ENCODE assay signal across 9 cellular contexts in genomic region chr6:30727920-30728605, GRCh38. TPM values are rescaled to one million over a fixed set of nuclear protein-coding genes. Genes with fewer than 3 reads are reported as not detected.
DNase-seq lines count a peak whose midpoint lies in the region; ATAC-seq and TF ChIP-seq lines count a peak whose summit lies in the region.
"Had no signal": no experiment of that assay in that cellular context is flagged by ENCODE, and none has a peak within 500 bp of the region (broad histone marks: within the 10 kb centered on the region; RNA-seq: fewer than 3 reads in every experiment).

No MANE protein-coding gene starts in this region.

- peaks cover 35% of the 10 kb centered on the region for H3K36me3 Mint-ChIP-seq in osteocyte (ENCODE audit: unreplicated experiment)

- ATAC-seq in GM21737 (IDR thresholded peaks at IDR 0.05; ENCODE audit: unreplicated experiment), result no peak

- no peaks in the 10 kb centered on the region for H3K27me3 ChIP-seq in brain microvascular endothelial cell (replicated peaks)

- H3K27ac ChIP-seq in brain microvascular endothelial cell, result peak overlapping the region; percentile 8

- no peaks in the 10 kb centered on the region for H3K9me3 Mint-ChIP-seq in osteocyte (ENCODE audit: unreplicated experiment)

- DNase-seq in DMS53 (lab: John Stamatoyannopoulos, UW) (peak; percentile 31), DMS53 treated with DMSO at 0.1 percent for 48 hours (lab: John Stamatoyannopoulos, UW; ENCODE audit: unreplicated experiment) (no peak), MV-4-11 (lab: John Stamatoyannopoulos, UW) (peak; percentile 37), brain microvascular endothelial cell (no peak), osteocyte (ENCODE audit: extremely low spot score, unreplicated experiment) (no peak), NCI-H748 treated with DMSO at 0.1 percent for 48 hours (lab: John Stamatoyannopoulos, UW) (no peak), mesenteric fat pad (ENCODE audit: low spot score) (no peak)
- DNase-seq: amniotic stem cell had no signal

- H3K27ac Mint-ChIP-seq in osteocyte (ENCODE audit: unreplicated experiment), result peak overlapping the region; percentile 58

- H3K4me3 Mint-ChIP-seq in osteocyte (ENCODE audit: unreplicated experiment), result no peak overlapping the region

- in situ Hi-C loops in brain microvascular endothelial cell (cut with HindIII; ENCODE audit: low pct_ligation_motif_present, low sequenced_read_pairs), result no loop called here

- no peaks in the 10 kb centered on the region for H3K27me3 Mint-ChIP-seq in osteocyte (ENCODE audit: unreplicated experiment)

- H3K4me3 ChIP-seq in brain microvascular endothelial cell (ENCODE audit: low read depth, low read length), result no peak overlapping the region

- H3K36me3 ChIP-seq in brain microvascular endothelial cell (replicated peaks), result peaks cover 39% of the 10 kb centered on the region

- peaks cover 32% of the 10 kb centered on the region for H3K4me1 Mint-ChIP-seq in osteocyte (ENCODE audit: unreplicated experiment)

- TF ChIP-seq CTCF in brain microvascular endothelial cell (IDR thresholded peaks at IDR 0.05; ENCODE audit: low read depth, low read length, missing control alignments), result peak; percentile 62
- TF ChIP-seq CTCF in osteocyte (IDR thresholded peaks at IDR 0.05), result peak; percentile 49

RNA-seq across cellular contexts. Expression of gene TUBB, which starts 7.9 kb away (rescaled TPM):
- total RNA-seq in osteocyte (725 and 729 TPM in 2 replicates), mesenteric fat pad (452 TPM)

RNA-seq across cellular contexts. Expression of gene MDC1, which starts 11.0 kb away (rescaled TPM):
- total RNA-seq in osteocyte (37.7 and 40.1 TPM in 2 replicates), mesenteric fat pad (19.8 TPM)

RNA-seq across cellular contexts. Expression of gene FLOT1, which starts 14.4 kb away (rescaled TPM):
- 86.8 and 88.1 TPM in 2 replicates for total RNA-seq in osteocyte
- 190 TPM for total RNA-seq in mesenteric fat pad

RNA-seq across cellular contexts. Expression of gene IER3, which starts 16.3 kb away (rescaled TPM):
- 395 and 418 TPM in 2 replicates for total RNA-seq in osteocyte
- total RNA-seq in mesenteric fat pad, result 146 TPM

RNA-seq across cellular contexts. Expression of gene NRM, which starts 37.3 kb away (rescaled TPM):
- total RNA-seq in osteocyte (28.1 and 31.5 TPM in 2 replicates), mesenteric fat pad (7.3 TPM)

Comparison
In these comparisons a context has a peak if more than half of its experiments do, and no peak if none do; other contexts are left out.
1. DNase-seq: peak in DMS53 (single experiment) and MV-4-11 (single experiment); none in DMS53 treated with DMSO at 0.1 percent for 48 hours (single experiment), brain microvascular endothelial cell (single experiment), osteocyte (single experiment), NCI-H748 treated with DMSO at 0.1 percent for 48 hours (single experiment) and mesenteric fat pad (single experiment).